Comparison of ENCODE assay signal across 22 cellular contexts in the genomic region with DNA sequence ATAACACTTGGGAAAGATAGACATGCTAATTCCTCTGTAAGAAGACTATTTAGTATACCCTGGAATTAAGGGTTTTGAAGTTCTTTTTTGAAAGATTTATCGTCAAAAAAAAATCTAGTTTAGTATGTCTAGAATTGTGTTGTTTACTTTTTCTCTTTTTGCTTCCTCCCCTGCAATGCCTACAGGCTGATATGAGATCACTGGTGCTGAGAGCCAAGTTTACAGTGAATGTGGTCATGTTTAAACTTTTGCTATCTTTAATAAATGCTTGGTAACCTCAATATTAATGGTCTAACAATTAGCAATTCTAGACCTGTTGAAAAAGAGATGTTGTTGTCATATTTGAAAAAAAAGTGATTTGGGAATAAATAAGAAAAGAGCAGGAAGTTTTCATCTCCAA.
A peak's percentile ranks its signal among the peaks of the same experiment; 100 is the strongest.
DNase-seq lines count a peak whose midpoint lies in the region; ATAC-seq, FAIRE-seq and TF ChIP-seq lines count a peak whose summit lies in the region.
"Had no signal": no experiment of that assay in that cellular context is flagged by ENCODE, and none has a peak within 500 bp of the region (broad histone marks: within the 10 kb centered on the region; RNA-seq: fewer than 3 reads in every experiment).

No MANE protein-coding gene starts in this region.

- no peak for ATAC-seq in activated naive CD8-positive, alpha-beta T cell treated with anti-CD3 and anti-CD28 coated beads, Interleukin-2, amount 50 U/mL, for 24 hours
- no peak for ATAC-seq in GM21717 (IDR thresholded peaks at IDR 0.05; ENCODE audit: unreplicated experiment)
- ATAC-seq: K562, Panc1 had no signal

- peaks cover 5% of the 10 kb centered on the region for H3F3A ChIP-seq in SK-N-SH (replicated peaks; ENCODE audit: insufficient read depth)

- H3K4me2 ChIP-seq in SK-N-SH: no peak overlapping the region
- H3K4me2 ChIP-seq: BLaER1 treated with 17β-estradiol and CSF1 and Interleukin-3, amounts not matched to agents 10 nM and 100 nM had no signal

- peaks cover 3% of the 10 kb centered on the region for H3K9me3 Mint-ChIP-seq in activated naive CD8-positive, alpha-beta T cell (ENCODE audit: low read depth)
- no peaks in the 10 kb centered on the region for H3K9me3 Mint-ChIP-seq in activated naive CD8-positive, alpha-beta T cell treated with anti-CD3 and anti-CD28 coated beads, Interleukin-2, amount 50 U/mL, for 24 hours
- H3K9me3 Mint-ChIP-seq: CD4-positive, alpha-beta memory T cell had no signal

- TF ChIP-seq CTCF in epithelial cell of esophagus (IDR thresholded peaks at IDR 0.05; ENCODE audit: insufficient read depth, low read depth, low read length, missing control alignments) (no peak), SK-N-SH (IDR thresholded peaks at IDR 0.05) (no peak)

- no peak overlapping the region for H3K9ac ChIP-seq in adipocyte (ENCODE audit: low read length)
- H3K9ac ChIP-seq in SK-N-SH: no peak overlapping the region
- H3K9ac ChIP-seq: BLaER1 treated with 17β-estradiol and CSF1 and Interleukin-3, amounts not matched to agents 10 nM and 100 nM had no signal

- peak overlapping the region; percentile 30 for H3K27ac Mint-ChIP-seq in activated naive CD8-positive, alpha-beta T cell
- no peak overlapping the region for H3K27ac Mint-ChIP-seq in activated naive CD8-positive, alpha-beta T cell treated with anti-CD3 and anti-CD28 coated beads, Interleukin-2, amount 50 U/mL, for 24 hours
- H3K27ac Mint-ChIP-seq: CD4-positive, alpha-beta memory T cell had no signal

- peak; percentile 23 for FAIRE-seq in small intestine (lab: Jason Lieb, UNC)
- FAIRE-seq: GM19239, K562 had no signal

- H3K9me2 ChIP-seq in SK-N-SH: no peaks in the 10 kb centered on the region

- no peak for TF ChIP-seq RAD21 in SK-N-SH (IDR thresholded peaks at IDR 0.05; ENCODE audit: low read length)

- no peaks in the 10 kb centered on the region for H3K4me1 Mint-ChIP-seq in activated naive CD8-positive, alpha-beta T cell (ENCODE audit: low read depth)
- H3K4me1 Mint-ChIP-seq in activated naive CD8-positive, alpha-beta T cell treated with anti-CD3 and anti-CD28 coated beads, Interleukin-2, amount 50 U/mL, for 24 hours: no peaks in the 10 kb centered on the region

- CTCF ChIA-PET in SK-N-SH (lab: Yijun Ruan, JAX): no interaction called here

- 70 to 88% (median 78%) methylated on average over 1 of the region's 1 CpG for WGBS in small intestine, 3 donors
- 93% methylated on average over 1 of the region's 1 CpG for WGBS in SK-N-SH (ENCODE audit: low lambda C conversion rate)

- peaks cover 33% of the 10 kb centered on the region for H3K36me3 Mint-ChIP-seq in activated naive CD8-positive, alpha-beta T cell
- peaks cover 17% of the 10 kb centered on the region for H3K36me3 Mint-ChIP-seq in activated naive CD8-positive, alpha-beta T cell treated with anti-CD3 and anti-CD28 coated beads, Interleukin-2, amount 50 U/mL, for 24 hours (ENCODE audit: low read depth)

- no peaks in the 10 kb centered on the region for H3K79me2 ChIP-seq in SK-N-SH (ENCODE audit: insufficient read depth)

- H3K9me3 ChIP-seq in adipocyte (ENCODE audit: control insufficient read depth, low read length) (no peaks in the 10 kb centered on the region), small intestine (ENCODE audit: control insufficient read depth, low read depth) (no peaks in the 10 kb centered on the region), SK-N-SH (no peaks in the 10 kb centered on the region)
- H3K9me3 ChIP-seq: BLaER1 treated with 17β-estradiol and CSF1 and Interleukin-3, amounts not matched to agents 10 nM and 100 nM; HAP-1; SJCRH30 had no signal

- POLR2A ChIA-PET in SK-N-SH (lab: Yijun Ruan, JAX): no interaction called here

- H3K27me3 ChIP-seq in adipocyte (replicated peaks; ENCODE audit: control insufficient read depth, insufficient read depth, low read length) (no peaks in the 10 kb centered on the region), small intestine (ENCODE audit: control insufficient read depth in 2 of 2, insufficient read depth in 2 of 2, low read length in 2 of 2) (no peaks in the 10 kb centered on the region), SK-N-SH (ENCODE audit: insufficient read depth) (no peaks in the 10 kb centered on the region)
- H3K27me3 ChIP-seq: BLaER1 treated with 17β-estradiol and CSF1 and Interleukin-3, amounts not matched to agents 10 nM and 100 nM; SJCRH30 had no signal

- H3K27me3 Mint-ChIP-seq in activated naive CD8-positive, alpha-beta T cell: no peaks in the 10 kb centered on the region
- H3K27me3 Mint-ChIP-seq in activated naive CD8-positive, alpha-beta T cell treated with anti-CD3 and anti-CD28 coated beads, Interleukin-2, amount 50 U/mL, for 24 hours: no peaks in the 10 kb centered on the region
- H3K27me3 Mint-ChIP-seq: CD4-positive, alpha-beta memory T cell had no signal

- TF ChIP-seq EP300 in SK-N-SH (IDR thresholded peaks at IDR 0.05; ENCODE audit: borderline replicate concordance in 1 of 2, low read depth in 1 of 2, low read length in 1 of 2): no peak

- no peaks in the 10 kb centered on the region for H3K4me1 ChIP-seq in adipocyte (ENCODE audit: control insufficient read depth, insufficient read depth, low read length)
- no peaks in the 10 kb centered on the region for H3K4me1 ChIP-seq in small intestine (ENCODE audit: control insufficient read depth in 2 of 2, insufficient read depth in 1 of 2, low read depth in 1 of 2, low read length in 1 of 2)
- no peaks in the 10 kb centered on the region; a peak in 1 of 4 replicates for H3K4me1 ChIP-seq in SK-N-SH (ENCODE audit: control insufficient read depth in 1 of 2, insufficient read depth in 2 of 2, low read depth in 1 of 2, low read length in 1 of 2)
- H3K4me1 ChIP-seq: BLaER1 treated with 17β-estradiol and CSF1 and Interleukin-3, amounts not matched to agents 10 nM and 100 nM; HAP-1; SJCRH30 had no signal

- no peaks in the 10 kb centered on the region for H4K20me1 ChIP-seq in SK-N-SH (ENCODE audit: insufficient read depth)
- H4K20me1 ChIP-seq: BLaER1 treated with 17β-estradiol and CSF1 and Interleukin-3, amounts not matched to agents 10 nM and 100 nM had no signal

- DNase-seq in activated naive CD8-positive, alpha-beta T cell treated with anti-CD3 and anti-CD28 coated beads, Interleukin-2, amount 50 U/mL, for 24 hours: no peak
- DNase-seq in adipocyte (ENCODE audit: low read depth) (peak; percentile 26), epithelial cell of esophagus (ENCODE audit: low read depth) (peak; percentile 29), small intestine (no peak), COR-L47 (lab: John Stamatoyannopoulos, UW) (no peak), SK-N-SH (no peak)
- DNase-seq: ACHN; CD4-positive, alpha-beta memory T cell; GF-D8; NCI-H1105 treated with DMSO at 0.1 percent for 48 hours; NCI-H1694; NCI-H2081 treated with DMSO at 0.1 percent for 48 hours; NK-92 treated with Interleukin-12 subunit alpha and Interleukin-12 subunit beta, amount 100 ng/mL, for 24 hours; SJCRH30 had no signal

- H3K4me3 Mint-ChIP-seq in activated naive CD8-positive, alpha-beta T cell: no peak overlapping the region
- H3K4me3 Mint-ChIP-seq in activated naive CD8-positive, alpha-beta T cell treated with anti-CD3 and anti-CD28 coated beads, Interleukin-2, amount 50 U/mL, for 24 hours: no peak overlapping the region
- H3K4me3 Mint-ChIP-seq: CD4-positive, alpha-beta memory T cell had no signal

- H3K27ac ChIP-seq in small intestine (ENCODE audit: low read depth in 1 of 2, low read length in 1 of 2): no peak overlapping the region
- no peak overlapping the region for H3K27ac ChIP-seq in SK-N-SH (ENCODE audit: low read depth in 2 of 2, low read length in 1 of 2)
- H3K27ac ChIP-seq: 22Rv1; BLaER1 treated with 17β-estradiol and CSF1 and Interleukin-3, amounts not matched to agents 10 nM and 100 nM; SJCRH30 had no signal

- H3K4me3 ChIP-seq in adipocyte (ENCODE audit: low read length) (no peak overlapping the region), epithelial cell of esophagus (ENCODE audit: low read length) (no peak overlapping the region), small intestine (ENCODE audit: low read depth in 1 of 2, low read length in 2 of 2) (no peak overlapping the region), SK-N-SH (ENCODE audit: low read depth in 2 of 2, low read length in 1 of 2) (no peak overlapping the region)
- H3K4me3 ChIP-seq: BLaER1 treated with 17β-estradiol and CSF1 and Interleukin-3, amounts not matched to agents 10 nM and 100 nM; HAP-1; K562; SJCRH30 had no signal

- H3K36me3 ChIP-seq in adipocyte (ENCODE audit: control insufficient read depth, insufficient read depth, low read length, severe bottlenecking): no peaks in the 10 kb centered on the region
- H3K36me3 ChIP-seq in small intestine (ENCODE audit: control insufficient read depth in 2 of 2, insufficient read depth in 2 of 2, low read length in 2 of 2): no peaks in the 10 kb centered on the region
- peaks cover 0 to 6% of the 10 kb centered on the region in 2 experiments for H3K36me3 ChIP-seq in SK-N-SH (replicated peaks in 1 of 2; ENCODE audit: control insufficient read depth in 1 of 2, insufficient read depth in 2 of 2, low read length in 1 of 2)
- H3K36me3 ChIP-seq: HAP-1, SJCRH30 had no signal

- no peak overlapping the region for H2AFZ ChIP-seq in SK-N-SH (ENCODE audit: low read depth)

TF ChIP-seq in SK-N-SH, 30 proteins besides CTCF, POLR2A, EP300 and RAD21 (continues in another document):
- TF ChIP-seq POLR2AphosphoS5 (IDR thresholded peaks at IDR 0.05; ENCODE audit: low read depth, low read length) (no peak), IRF3 (IDR thresholded peaks at IDR 0.05; ENCODE audit: low read depth, low read length) (no peak), GATA2 (CRISPR knock-in tag; IDR thresholded peaks at IDR 0.05) (no peak), JUND (IDR thresholded peaks at IDR 0.05) (no peak), GABPA (IDR thresholded peaks at IDR 0.05; ENCODE audit: low read depth) (no peak), MAX (IDR thresholded peaks at IDR 0.05; ENCODE audit: low read depth) (no peak), SIN3A (IDR thresholded peaks at IDR 0.05; ENCODE audit: borderline replicate concordance, low read depth, low read length) (no peak), YY1 (IDR thresholded peaks at IDR 0.05; ENCODE audit: low read depth) (no peak), FOXM1 (IDR thresholded peaks at IDR 0.05; ENCODE audit: low read depth) (no peak), EZH2phosphoT487 (IDR thresholded peaks at IDR 0.05; ENCODE audit: borderline replicate concordance, low read depth) (no peak), SMC3 (IDR thresholded peaks at IDR 0.05; ENCODE audit: low read depth, low read length) (no peak)

Comparison
In these comparisons a context has a peak if more than half of its experiments do, and no peak if none do; other contexts are left out.
1. DNase-seq: peak in adipocyte (single experiment) and epithelial cell of esophagus (single experiment); none in activated naive CD8-positive, alpha-beta T cell treated with anti-CD3 and anti-CD28 coated beads, Interleukin-2, amount 50 U/mL, for 24 hours (single experiment), small intestine (single experiment), COR-L47 (single experiment) and SK-N-SH (single experiment).